14 cellular contexts compared by ENCODE assay signal in the genomic region with DNA sequence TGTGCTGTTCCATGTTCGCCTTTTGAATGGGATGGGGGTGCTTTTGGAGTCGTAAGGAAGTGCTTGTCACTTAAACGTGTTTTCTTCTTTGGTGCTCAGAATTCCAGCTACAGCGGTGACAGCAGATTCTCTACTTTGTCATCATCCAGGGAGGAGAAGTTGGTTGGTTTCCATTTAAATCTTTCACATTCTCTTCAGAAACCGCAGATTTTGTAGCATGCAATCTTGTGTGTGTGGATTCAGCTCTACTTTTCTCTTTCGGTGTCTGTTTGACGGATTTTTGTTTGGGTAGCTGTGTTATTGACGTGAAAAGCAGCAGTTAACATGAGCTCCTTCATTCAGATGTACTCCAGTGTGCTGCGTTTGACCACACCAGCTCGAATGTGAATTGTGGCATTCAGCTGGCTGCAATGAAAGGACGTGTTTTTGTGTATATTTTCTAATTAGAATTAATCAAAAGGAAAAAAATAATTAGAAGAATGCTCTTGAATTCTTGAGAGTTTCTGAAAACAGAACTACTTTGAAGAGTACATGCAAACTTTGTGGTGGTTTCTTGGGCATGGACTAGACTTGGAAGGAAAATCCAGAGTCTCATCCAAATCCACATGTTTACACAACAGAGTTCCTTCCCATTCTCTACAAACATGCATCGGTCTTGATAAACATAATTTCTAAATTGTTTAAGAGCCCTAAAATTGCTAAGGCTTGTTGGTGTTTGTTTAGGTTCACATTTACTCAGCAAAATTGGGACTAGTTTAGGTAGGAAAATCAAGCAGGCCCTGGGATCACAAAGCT.
DNase-seq lines count a peak whose midpoint lies in the region; ATAC-seq and TF ChIP-seq lines count a peak whose summit lies in the region.
"Had no signal": no experiment of that assay in that cellular context is flagged by ENCODE, and none has a peak within 500 bp of the region (broad histone marks: within the 10 kb centered on the region; RNA-seq: fewer than 3 reads in every experiment).

No MANE protein-coding gene starts in this region.

- H3K27me3 Mint-ChIP-seq in activated CD4-positive, alpha-beta memory T cell treated with anti-CD3 and anti-CD28 coated beads for 36 hours = no peaks in the 10 kb centered on the region
- no peaks in the 10 kb centered on the region for H3K27me3 Mint-ChIP-seq in Calu3 (ENCODE audit: unreplicated experiment)

- peaks cover 7% of the 10 kb centered on the region for H3K36me3 ChIP-seq in left ventricle myocardium inferior
- peaks cover 1% of the 10 kb centered on the region for H3K36me3 ChIP-seq in right atrium auricular region
- peaks cover 2% of the 10 kb centered on the region for H3K36me3 ChIP-seq in lower lobe of right lung

- DNase-seq in left ventricle myocardium inferior (no peak), right atrium auricular region (ENCODE audit: low spot score) (no peak), lower lobe of right lung (no peak), ureter (ENCODE audit: low spot score) (peak; percentile 31), amygdala (lab: John Stamatoyannopoulos, UW) (no peak), coronary artery (ENCODE audit: low spot score) (no peak), Calu3 (no peak)
- DNase-seq in activated CD4-positive, alpha-beta memory T cell treated with anti-CD3 and anti-CD28 coated beads for 36 hours = no peak
- DNase-seq: activated effector memory CD4-positive, alpha-beta T cell treated with anti-CD3 and anti-CD28 coated beads, Interleukin-2, amount 50 U/mL, for 16 hours; caudate nucleus; GOT3; midbrain; NCI-H2107 had no signal

- CTCF ChIA-PET in activated CD4-positive, alpha-beta memory T cell treated with anti-CD3 and anti-CD28 coated beads for 36 hours (lab: Charles Lee) = interaction anchor here (0.9 to 4.0 kb wide), 5 partner anchors 15 to 148 kb away, joined by 3 to 25 read pairs (median 15); no protein-coding TSS in a partner anchor
- CTCF ChIA-PET in Calu3 (lab: Charles Lee) = interaction anchor here (1.6 kb wide), 1 partner anchor 27 kb away, joined by 3 read pairs; no protein-coding TSS in a partner anchor

- H3K27me3 ChIP-seq in left ventricle myocardium inferior (ENCODE audit: low read depth) (no peaks in the 10 kb centered on the region), right atrium auricular region (no peaks in the 10 kb centered on the region), lower lobe of right lung (ENCODE audit: low read depth) (no peaks in the 10 kb centered on the region)

- BruUV-seq in Calu3 (replicated peaks; lab: Mats Ljungman, UMichigan) = no TSS peak

- no peaks in the 10 kb centered on the region for H3K9me3 Mint-ChIP-seq in activated CD4-positive, alpha-beta memory T cell treated with anti-CD3 and anti-CD28 coated beads for 36 hours
- no peaks in the 10 kb centered on the region for H3K9me3 Mint-ChIP-seq in Calu3 (ENCODE audit: low read depth, unreplicated experiment)

- H3K27ac ChIP-seq in left ventricle myocardium inferior (replicated peaks) = peak overlapping the region; percentile 92
- no peak overlapping the region for H3K27ac ChIP-seq in right atrium auricular region
- H3K27ac ChIP-seq in lower lobe of right lung = peak overlapping the region; percentile 7
- no peak overlapping the region for H3K27ac ChIP-seq in coronary artery

- H3K4me1 ChIP-seq in left ventricle myocardium inferior = peaks cover 99% of the 10 kb centered on the region
- peaks cover 0 to 83% of the 10 kb centered on the region in 2 donors for H3K4me1 ChIP-seq in right atrium auricular region
- peaks cover 97% of the 10 kb centered on the region for H3K4me1 ChIP-seq in lower lobe of right lung

- TF ChIP-seq CTCF in left ventricle myocardium inferior (IDR thresholded peaks at IDR 0.05; ENCODE audit: borderline replicate concordance) (no peak), right atrium auricular region (IDR thresholded peaks at IDR 0.05) (no peak), lower lobe of right lung (IDR thresholded peaks at IDR 0.05) (no peak), coronary artery (IDR thresholded peaks at IDR 0.05) (no peak), Calu3 (IDR thresholded peaks at IDR 0.05; ENCODE audit: unreplicated experiment) (no peak)

- no peak for ATAC-seq in lower lobe of right lung
- ATAC-seq: SK-N-SH treated with all-trans-retinoic acid at 6 μM for 48 hours had no signal

- POLR2A ChIA-PET in activated CD4-positive, alpha-beta memory T cell treated with anti-CD3 and anti-CD28 coated beads for 36 hours (lab: Charles Lee) = interaction anchor here (1.3 to 6.8 kb wide), 3 partner anchors 21 to 37 kb away, joined by 3 to 32 read pairs (median 15); no protein-coding TSS in a partner anchor

- H3K4me3 ChIP-seq in left ventricle myocardium inferior (peak overlapping the region; percentile 52), right atrium auricular region (no peak overlapping the region), lower lobe of right lung (peak overlapping the region; percentile 15), coronary artery (no peak overlapping the region)

- H3K9me3 ChIP-seq in left ventricle myocardium inferior (replicated peaks) (no peaks in the 10 kb centered on the region), right atrium auricular region (no peaks in the 10 kb centered on the region), lower lobe of right lung (no peaks in the 10 kb centered on the region)

- no peak overlapping the region for H3K4me3 Mint-ChIP-seq in activated CD4-positive, alpha-beta memory T cell treated with anti-CD3 and anti-CD28 coated beads for 36 hours
- no peak overlapping the region for H3K4me3 Mint-ChIP-seq in Calu3 (ENCODE audit: low read depth, unreplicated experiment)

- H3K36me3 Mint-ChIP-seq in activated CD4-positive, alpha-beta memory T cell treated with anti-CD3 and anti-CD28 coated beads for 36 hours = peaks cover 13% of the 10 kb centered on the region
- peaks cover 68% of the 10 kb centered on the region for H3K36me3 Mint-ChIP-seq in Calu3 (ENCODE audit: insufficient read depth, unreplicated experiment)

- intact Hi-C loops in left ventricle myocardium inferior (cut with micrococcal nuclease) = loop anchor here (5.0 kb wide), 1 partner anchor 33 kb away; no protein-coding TSS in a partner anchor
- intact Hi-C loops in activated CD4-positive, alpha-beta memory T cell treated with anti-CD3 and anti-CD28 coated beads for 36 hours (cut with micrococcal nuclease) = loop anchor here (5.0 kb wide), 1 partner anchor 87 kb away; no protein-coding TSS in a partner anchor
- intact Hi-C loops in lower lobe of right lung (cut with DNase I) = no loop called here
- intact Hi-C loops in Calu3 (cut with micrococcal nuclease; ENCODE audit: unreplicated experiment) = no loop called here

- H3K4me1 Mint-ChIP-seq in activated CD4-positive, alpha-beta memory T cell treated with anti-CD3 and anti-CD28 coated beads for 36 hours (ENCODE audit: low read depth) = peaks cover 76% of the 10 kb centered on the region
- peaks cover 66% of the 10 kb centered on the region for H3K4me1 Mint-ChIP-seq in Calu3 (ENCODE audit: low read depth, unreplicated experiment)

- H3K27ac Mint-ChIP-seq in activated CD4-positive, alpha-beta memory T cell treated with anti-CD3 and anti-CD28 coated beads for 36 hours = peak overlapping the region; percentile 81
- no peak overlapping the region for H3K27ac Mint-ChIP-seq in Calu3 (ENCODE audit: unreplicated experiment)

Comparison
In these comparisons a context has a peak if more than half of its experiments do, and no peak if none do; other contexts are left out.
1. H3K27ac ChIP-seq: peak in left ventricle myocardium inferior (single experiment) and lower lobe of right lung (single experiment); none in right atrium auricular region (0 of 2) and coronary artery (0 of 2).
2. H3K4me3 ChIP-seq: peak in left ventricle myocardium inferior (single experiment) and lower lobe of right lung (single experiment); none in right atrium auricular region (0 of 2) and coronary artery (single experiment).
3. intact Hi-C loops: an anchor here in left ventricle myocardium inferior (5.0 kb wide) and activated CD4-positive, alpha-beta memory T cell treated with anti-CD3 and anti-CD28 coated beads for 36 hours (5.0 kb wide); none called in lower lobe of right lung and Calu3.